In genomic region chr1:28736450-28737244, GRCh38 we compare ENCODE assay signal across 8 cellular contexts. TPM values are rescaled to one million over a fixed set of nuclear protein-coding genes. Genes with fewer than 3 reads are reported as not detected.
DNase-seq lines count a peak whose midpoint lies in the region; ATAC-seq and TF ChIP-seq lines count a peak whose summit lies in the region.

YTHDF2 (plus strand) TSS chr1:28736940; CDS start chr1:28737121, 181 bp downstream.

- H2BK15ac ChIP-seq in IMR-90 (ENCODE audit: low read depth, low read length): peak within 1 kb of the TSS; percentile 99

- H3K9me1 ChIP-seq in IMR-90 (ENCODE audit: insufficient read depth, low read length): peaks cover 3% of the 10 kb centered on the region; the same call in 1 of the 2 replicates

- ATAC-seq in GM21526 (IDR thresholded peaks at IDR 0.05; ENCODE audit: low FRiP score, unreplicated experiment) (peak; percentile 76), IMR-90 (ENCODE audit: low read depth) (peak; percentile 95), mucosa of descending colon (peak; percentile 97)

- BruUV-seq in IMR-90 (replicated peaks; lab: Mats Ljungman, UMichigan) (no TSS peak), OCI-LY7 (replicated peaks; lab: Mats Ljungman, UMichigan) (no TSS peak)

- H3K4me1 ChIP-seq in IMR-90 (ENCODE audit: control insufficient read depth, insufficient read depth, low read length) (peaks cover 2% of the 10 kb centered on the region; the same call in 1 of the 2 replicates), OCI-LY7 (ENCODE audit: insufficient read depth, low read length, poor library complexity, severe bottlenecking) (peaks cover 31% of the 10 kb centered on the region), mucosa of descending colon (ENCODE audit: low read depth) (peaks cover 27% of the 10 kb centered on the region)

- no peaks in the 10 kb centered on the region for H3K9me2 ChIP-seq in OCI-LY7 (ENCODE audit: insufficient read depth, low read length)

- POLR2A ChIA-PET in IMR-90 (lab: Charles Lee; ENCODE audit: unreplicated experiment): interaction anchor here (0.5 to 1.2 kb wide), 6 partner anchors 9 to 444 kb away, joined by 3 to 22 read pairs (median 4); partner anchors contain the start of gene RNU11
- POLR2A ChIA-PET in OCI-LY7 (lab: Charles Lee): interaction anchor here (0.5 to 2.3 kb wide), 12 partner anchors 9 to 327 kb away, joined by 3 to 9 read pairs (median 4); partner anchors contain the start of genes GMEB1 and TAF12

- in situ Hi-C loops in IMR-90 (cut with MboI; ENCODE audit: low sequenced_read_pairs): no loop called here

- H3K27ac ChIP-seq in IMR-90 (ENCODE audit: insufficient read depth, low read length) (peak within 1 kb of the TSS; percentile 92), OCI-LY7 (ENCODE audit: low read depth, low read length, poor library complexity, severe bottlenecking) (peak within 1 kb of the TSS; percentile 78)

- DNase-seq in DMS 273 treated with DMSO at 0.1 percent for 48 hours (lab: John Stamatoyannopoulos, UW): peak; percentile 91
- DNase-seq in IMR-90: peak; percentile 96
- peak; percentile 99 for DNase-seq in OCI-LY7 (ENCODE audit: low spot score)
- peak; percentile 97 for DNase-seq in activated T-cell treated with anti-CD3 and anti-CD28 coated beads for 24 hours (ENCODE audit: low read depth)
- peak; percentile 97 for DNase-seq in epithelial cell of esophagus (ENCODE audit: low read depth)
- peak; percentile 98 to 99 (median 98) for DNase-seq in mucosa of descending colon
- DNase-seq in stimulated activated CD8-positive, alpha-beta memory T cell treated with anti-CD3 and anti-CD28 coated beads, Interleukin-4, amount 100 ng/mL, for 24 hours (ENCODE audit: low read depth): peak; percentile 98

- peaks cover 39% of the 10 kb centered on the region for H4K20me1 ChIP-seq in IMR-90 (ENCODE audit: insufficient read depth, low read length)
- peaks cover 31% of the 10 kb centered on the region for H4K20me1 ChIP-seq in OCI-LY7 (ENCODE audit: insufficient read depth, low read length)

- H3K56ac ChIP-seq in IMR-90 (ENCODE audit: extremely low read depth, insufficient read depth, low read length): peak within 1 kb of the TSS; percentile 60

- peak within 1 kb of the TSS; percentile 94 for H2AK9ac ChIP-seq in IMR-90 (replicated peaks; ENCODE audit: low read depth, low read length, poor library complexity)

- peak within 1 kb of the TSS; percentile 94 for H4K91ac ChIP-seq in IMR-90 (ENCODE audit: insufficient read depth, low read depth, low read length)

- H3K4ac ChIP-seq in IMR-90 (ENCODE audit: low read depth, low read length): peak within 1 kb of the TSS; percentile 89

- H3K4me3 ChIP-seq in IMR-90 (ENCODE audit: insufficient read depth, low read depth, low read length): peak within 1 kb of the TSS; percentile 93
- H3K4me3 ChIP-seq in OCI-LY7 (ENCODE audit: low read depth, low read length, poor library complexity, severe bottlenecking): peak within 1 kb of the TSS; percentile 88
- peak within 1 kb of the TSS; percentile 78 for H3K4me3 ChIP-seq in epithelial cell of esophagus (ENCODE audit: low read length)
- H3K4me3 ChIP-seq in mucosa of descending colon: peak within 1 kb of the TSS; percentile 93

- H2BK5ac ChIP-seq in IMR-90 (ENCODE audit: low read depth, low read length, poor library complexity, severe bottlenecking): peak within 1 kb of the TSS; percentile 77

- intact Hi-C loops in IMR-90 (cut with micrococcal nuclease) (loop anchor here (1.0 to 5.0 kb wide), 4 partner anchors 14 to 141 kb away; partner anchors contain the start of genes GMEB1 and RNU11), OCI-LY7 (cut with micrococcal nuclease; ENCODE audit: unreplicated experiment) (loop anchor here (1.0 kb wide), 3 partner anchors 67 to 93 kb away; partner anchors contain the start of genes RNU11 and TAF12), mucosa of descending colon (cut with DNase I, micrococcal nuclease) (no loop called here)

- peak within 1 kb of the TSS; percentile 81 for H2BK120ac ChIP-seq in IMR-90 (ENCODE audit: low read depth, low read length)

- H3K9ac ChIP-seq in IMR-90 (ENCODE audit: low read depth, low read length): peak within 1 kb of the TSS; percentile 99

- peak within 1 kb of the TSS; percentile 58 for H2BK20ac ChIP-seq in IMR-90 (ENCODE audit: low read depth, low read length)

- H3K27me3 ChIP-seq in IMR-90 (ENCODE audit: control insufficient read depth, insufficient read depth, low read length): no peaks in the 10 kb centered on the region

- H3K79me2 ChIP-seq in OCI-LY7 (ENCODE audit: insufficient read depth, low read depth, low read length): peaks cover 46% of the 10 kb centered on the region

- TF ChIP-seq RAD21 in IMR-90 (IDR thresholded peaks at IDR 0.05; ENCODE audit: low read length): peak; percentile 53

- H4K5ac ChIP-seq in IMR-90 (ENCODE audit: low read depth, low read length): peak within 1 kb of the TSS; percentile 98

- H3K14ac ChIP-seq in IMR-90 (replicated peaks; ENCODE audit: low read depth, low read length): peak within 1 kb of the TSS; percentile 92

- peak; percentile 95 for TF ChIP-seq CTCF in IMR-90 (conservative IDR thresholded peaks at IDR 0.05; ENCODE audit: low read depth, low read length)
- TF ChIP-seq CTCF in OCI-LY7 (conservative IDR thresholded peaks at IDR 0.05; ENCODE audit: low read length): peak; percentile 91
- peak; percentile 72 for TF ChIP-seq CTCF in epithelial cell of esophagus (IDR thresholded peaks at IDR 0.05; ENCODE audit: insufficient read depth, low read depth, low read length, missing control alignments)
- peak; percentile 91 for TF ChIP-seq CTCF in mucosa of descending colon (IDR thresholded peaks at IDR 0.05)

- dilution Hi-C loops in IMR-90 (cut with HindIII; ENCODE audit: low sequenced_read_pairs, unreplicated experiment): no loop called here

- H3K36me3 ChIP-seq in IMR-90 (ENCODE audit: control insufficient read depth, insufficient read depth, low read length) (peaks cover 14% of the 10 kb centered on the region), OCI-LY7 (ENCODE audit: insufficient read depth, low read length) (peaks cover 40% of the 10 kb centered on the region), mucosa of descending colon (ENCODE audit: low read depth) (no peaks in the 10 kb centered on the region)

- CTCF ChIA-PET in IMR-90 (lab: Yijun Ruan, JAX) (interaction anchor here (0.5 to 1.9 kb wide), 11 partner anchors 10 to 443 kb away, joined by 3 to 10 read pairs (median 4); no protein-coding TSS in a partner anchor), OCI-LY7 (lab: Charles Lee; ENCODE audit: unreplicated experiment) (interaction anchor here (0.6 to 1.8 kb wide), 6 partner anchors 14 to 541 kb away, joined by 3 to 12 read pairs (median 6); partner anchors contain the start of gene TAF12)

- peak within 1 kb of the TSS; percentile 80 for H3K18ac ChIP-seq in IMR-90 (ENCODE audit: low read depth, low read length)

- H3K79me1 ChIP-seq in IMR-90 (ENCODE audit: low read depth in 1 of 2, low read length in 2 of 2): peaks cover 10 to 33% of the 10 kb centered on the region in 2 experiments; a peak in 3 of 4 replicates

- TF ChIP-seq POLR2A in IMR-90 (IDR thresholded peaks at IDR 0.05; ENCODE audit: low read depth, low read length): peak; percentile 87

- H2AK5ac ChIP-seq in IMR-90 (ENCODE audit: low read depth, low read length): peak within 1 kb of the TSS; percentile 86

- H3K23ac ChIP-seq in IMR-90 (ENCODE audit: low read depth, low read length): peak within 1 kb of the TSS; percentile 95

- peak within 1 kb of the TSS; percentile 97 for H2AFZ ChIP-seq in IMR-90 (replicated peaks; ENCODE audit: low read length, poor library complexity)
- peak within 1 kb of the TSS; percentile 90 for H2AFZ ChIP-seq in OCI-LY7 (ENCODE audit: low read length)

- H3K4me2 ChIP-seq in IMR-90 (ENCODE audit: low read depth, low read length): peak within 1 kb of the TSS; percentile 95
- H3K4me2 ChIP-seq in OCI-LY7 (ENCODE audit: low read length): peak within 1 kb of the TSS; percentile 97

- WGBS in IMR-90 (ENCODE audit: extremely low coverage in 2 of 2, insufficient read length in 1 of 2), 2 experiments: 0% methylated on average over 53 of the region's 83 CpGs; no CpG with 5 or more reads in 1 of the 2 experiments

- H4K8ac ChIP-seq in IMR-90 (ENCODE audit: low read depth in 2 of 2, low read length in 2 of 2): peak within 1 kb of the TSS; percentile 99

- no peaks in the 10 kb centered on the region for H3K9me3 ChIP-seq in IMR-90 (ENCODE audit: control insufficient read depth, insufficient read depth, low read length)
- no peaks in the 10 kb centered on the region for H3K9me3 ChIP-seq in OCI-LY7 (ENCODE audit: low read length)
- H3K9me3 ChIP-seq in mucosa of descending colon: no peaks in the 10 kb centered on the region

TF ChIP-seq in IMR-90, 13 proteins besides CTCF, POLR2A, EP300 and RAD21:
- TF ChIP-seq CEBPB (IDR thresholded peaks at IDR 0.05; ENCODE audit: low read depth, low read length) (no peak), MXI1 (IDR thresholded peaks at IDR 0.05; ENCODE audit: borderline replicate concordance, low read depth, low read length) (peak; percentile 80; the same call in 1 of the 2 replicates), SMC3 (IDR thresholded peaks at IDR 0.05; ENCODE audit: low read depth, low read length) (peak; percentile 41), MAZ (IDR thresholded peaks at IDR 0.05; ENCODE audit: borderline replicate concordance, low read depth, low read length) (peak; percentile 86)

RNA-seq across cellular contexts. Expression of gene YTHDF2, which starts in this region (rescaled TPM):
- total RNA-seq in IMR-90 (2012; rRNA removed) (88.3 and 94.3 TPM in 2 replicates), OCI-LY7 (2022) (82.6 and 83.6 TPM in 2 replicates), mucosa of descending colon (10 to 100 TPM; 55.7 to 59.0 (median 55.8) TPM)
- 50.0 and 50.5 TPM in 2 replicates for polyA plus RNA-seq in IMR-90 (2012; rRNA removed)
- polyA plus RNA-seq in IMR-90 (2012; cell fraction: cytosol; rRNA removed): 24.7 and 26.8 TPM in 2 replicates
- 23.3 and 41.5 TPM in 2 replicates for polyA plus RNA-seq in IMR-90 (2012; cell fraction: nucleus; rRNA removed; ENCODE audit: low replicate concordance)
- 46.6 and 57.9 TPM in 2 replicates for total RNA-seq in OCI-LY7 (2014; rRNA removed; shearing (Covaris generic))

Comparison
In these comparisons a context has a peak if more than half of its experiments do, and no peak if none do; other contexts are left out.
1. Peak in every context shown above with its lines: DNase-seq, ATAC-seq, H3K4me3 ChIP-seq and H3K27ac ChIP-seq.
2. intact Hi-C loops: an anchor here in IMR-90 (1.0 to 5.0 kb wide) and OCI-LY7 (1.0 kb wide); none called in mucosa of descending colon.